Comparison of ENCODE assay signal across 8 cellular contexts in the genomic region with DNA sequence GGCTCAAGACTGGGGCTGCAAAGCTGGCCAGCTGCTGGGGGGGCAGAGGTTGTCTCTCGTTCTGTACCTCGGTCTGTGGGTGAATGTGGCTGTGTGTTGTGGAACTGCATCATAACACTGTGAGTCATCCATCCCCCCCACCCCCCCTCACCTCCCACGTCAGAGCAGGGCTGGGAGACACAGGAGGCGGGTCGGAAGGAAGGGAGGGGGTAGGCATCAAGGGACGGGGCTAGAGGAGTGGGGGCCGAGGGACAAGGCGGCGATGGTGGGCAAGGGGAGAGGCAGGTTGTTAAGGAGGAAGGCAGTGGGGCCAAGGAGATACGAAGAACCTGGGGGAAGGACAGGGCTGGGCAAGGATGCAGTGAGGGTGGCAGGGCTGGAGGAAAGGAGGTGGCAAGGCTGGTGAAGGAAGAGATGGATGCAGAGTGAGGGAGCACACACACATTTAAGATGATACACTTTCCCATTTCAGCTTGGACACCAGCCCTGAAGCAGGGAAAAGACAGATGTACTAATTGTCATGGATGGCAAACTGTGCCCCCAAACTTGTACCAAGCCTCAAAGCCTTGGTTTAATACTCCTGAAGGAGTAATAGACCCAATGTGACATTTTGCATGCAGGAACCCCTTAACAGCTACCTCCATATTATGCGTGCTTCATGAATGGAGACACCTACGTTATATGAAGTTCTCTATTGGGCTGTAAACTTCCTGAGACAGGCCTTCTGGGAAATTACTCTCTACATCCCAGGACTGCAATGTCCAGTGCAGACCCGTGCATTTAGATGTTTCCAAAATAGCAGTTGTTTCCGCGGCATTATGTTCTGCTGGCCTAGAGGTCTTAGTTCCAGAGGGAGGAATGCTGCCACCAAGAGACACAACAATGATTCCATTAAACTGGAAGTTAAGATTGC. TPM values are rescaled to one million over a fixed set of nuclear protein-coding genes. Genes with fewer than 3 reads are reported as not detected.
DNase-seq lines count a peak whose midpoint lies in the region; ATAC-seq and TF ChIP-seq lines count a peak whose summit lies in the region.

A gene with protein sequence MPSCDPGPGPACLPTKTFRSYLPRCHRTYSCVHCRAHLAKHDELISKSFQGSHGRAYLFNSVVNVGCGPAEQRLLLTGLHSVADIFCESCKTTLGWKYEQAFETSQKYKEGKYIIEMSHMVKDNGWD (minus strand): TSS at position 87 of the 913 bp plus-strand sequence. CDS start 2,805 bp downstream, outside the sequence.

- no peaks in the 10 kb centered on the region for H3K9me3 ChIP-seq in mesodermal cell (ENCODE audit: control insufficient read depth, low read length)

- H3K27me3 Mint-ChIP-seq in endothelial cell (ENCODE audit: unreplicated experiment): peaks cover 31% of the 10 kb centered on the region

- peaks cover 50% of the 10 kb centered on the region for H3K4me1 ChIP-seq in mesodermal cell (ENCODE audit: control insufficient read depth, insufficient read depth, low read length, poor library complexity, severe bottlenecking)

- peaks cover 64% of the 10 kb centered on the region for H3K4me1 Mint-ChIP-seq in endothelial cell (ENCODE audit: unreplicated experiment)

- H3K36me3 ChIP-seq in mesodermal cell (ENCODE audit: control insufficient read depth, insufficient read depth, low read length): peaks cover 3% of the 10 kb centered on the region

- peak within 1 kb of the TSS; percentile 83 for H3K27ac Mint-ChIP-seq in endothelial cell (ENCODE audit: unreplicated experiment)

- DNase-seq in GM04504 (ENCODE audit: low read depth) (peak; percentile 60), NCI-H226 (peak; percentile 74), activated T-cell treated with anti-CD3 and anti-CD28 coated beads for 24 hours (ENCODE audit: low read depth) (peak; percentile 49), endothelial cell (ENCODE audit: low spot score) (no peak)
- peak; percentile 26 for DNase-seq in stimulated activated CD8-positive, alpha-beta memory T cell treated with anti-CD3 and anti-CD28 coated beads, Interleukin-7, amount 100 ng/mL, for 24 hours (ENCODE audit: low read depth)

- H3K4me3 ChIP-seq in mesodermal cell (ENCODE audit: extremely low read depth, insufficient read depth, low read length, poor library complexity, severe bottlenecking): peak within 1 kb of the TSS; percentile 41

- no peak for TF ChIP-seq CTCF in endothelial cell (IDR thresholded peaks at IDR 0.05; ENCODE audit: unreplicated experiment)

- H3K9me3 Mint-ChIP-seq in endothelial cell (ENCODE audit: unreplicated experiment): no peaks in the 10 kb centered on the region

- 30 to 66% methylated on average over 3 to 9 of the region's 15 CpGs for WGBS in mesodermal cell (ENCODE audit: insufficient coverage in 2 of 2), 2 experiments

- peak within 1 kb of the TSS; percentile 75 for H3K27ac ChIP-seq in mesodermal cell (ENCODE audit: low read depth, low read length, severe bottlenecking)

- peaks cover 3% of the 10 kb centered on the region for H3K36me3 Mint-ChIP-seq in endothelial cell (ENCODE audit: low read depth, unreplicated experiment)

- H3K4me3 Mint-ChIP-seq in endothelial cell (ENCODE audit: unreplicated experiment): peak within 1 kb of the TSS; percentile 77

- ATAC-seq in HG02763 (IDR thresholded peaks at IDR 0.05; ENCODE audit: unreplicated experiment): no peak
- ATAC-seq in GM18870 (IDR thresholded peaks at IDR 0.05; ENCODE audit: unreplicated experiment): no peak

RNA-seq across cellular contexts. Expression of the gene that starts here (rescaled TPM):
- not detected for total RNA-seq in endothelial cell (ENCODE audit: unreplicated experiment)
- 1.2 TPM for polyA plus RNA-seq in mesodermal cell (2013, experiment 1 of 2)
- polyA plus RNA-seq in mesodermal cell (2013, experiment 2 of 2): 0.96 TPM
